In genomic region chr4:90293320-90293719, GRCh38 we compare ENCODE assay signal across 10 cellular contexts.
DNase-seq lines count a peak whose midpoint lies in the region; FAIRE-seq and TF ChIP-seq lines count a peak whose summit lies in the region.
"Had no signal": no experiment of that assay in that cellular context is flagged by ENCODE, and none has a peak within 500 bp of the region (broad histone marks: within the 10 kb centered on the region; RNA-seq: fewer than 3 reads in every experiment).

No MANE protein-coding gene starts in this region.

- H3K36me3 ChIP-seq in adipocyte (ENCODE audit: control insufficient read depth, insufficient read depth, low read length, severe bottlenecking), result no peaks in the 10 kb centered on the region

- H3K9ac ChIP-seq in adipocyte (ENCODE audit: low read length), result no peak overlapping the region

- H3K9me3 Mint-ChIP-seq in glutamatergic neuron (ENCODE audit: unreplicated experiment), result no peaks in the 10 kb centered on the region
- H3K9me3 Mint-ChIP-seq: activated T-helper 17 cell treated with anti-CD3 and anti-CD28 coated beads, Interleukin-2, amount 50 U/mL, for 72 hours; naive thymus-derived CD4-positive, alpha-beta T cell had no signal

- peaks cover 1% of the 10 kb centered on the region for H3K4me1 Mint-ChIP-seq in glutamatergic neuron (ENCODE audit: low read depth, unreplicated experiment)
- H3K4me1 Mint-ChIP-seq: activated T-helper 17 cell treated with anti-CD3 and anti-CD28 coated beads, Interleukin-2, amount 50 U/mL, for 72 hours; naive thymus-derived CD4-positive, alpha-beta T cell had no signal

- no peaks in the 10 kb centered on the region for H3K36me3 Mint-ChIP-seq in glutamatergic neuron (ENCODE audit: unreplicated experiment)
- H3K36me3 Mint-ChIP-seq: naive thymus-derived CD4-positive, alpha-beta T cell had no signal

- H3K27me3 Mint-ChIP-seq in glutamatergic neuron (ENCODE audit: unreplicated experiment), result no peaks in the 10 kb centered on the region
- H3K27me3 Mint-ChIP-seq: activated T-helper 17 cell treated with anti-CD3 and anti-CD28 coated beads, Interleukin-2, amount 50 U/mL, for 72 hours; naive thymus-derived CD4-positive, alpha-beta T cell had no signal

- H3K27ac Mint-ChIP-seq in glutamatergic neuron (ENCODE audit: unreplicated experiment), result no peak overlapping the region
- H3K27ac Mint-ChIP-seq: activated T-helper 17 cell treated with anti-CD3 and anti-CD28 coated beads, Interleukin-2, amount 50 U/mL, for 72 hours; naive thymus-derived CD4-positive, alpha-beta T cell had no signal

- DNase-seq in GM10266 (ENCODE audit: extremely low spot score) (no peak), adipocyte (ENCODE audit: low read depth) (peak; percentile 60), glutamatergic neuron (no peak), urothelium cell line (ENCODE audit: low spot score) (no peak), AG08396 (ENCODE audit: low spot score) (no peak), D341Med (ENCODE audit: low spot score) (no peak), H54 (ENCODE audit: insufficient read length, low spot score) (no peak)
- DNase-seq: naive thymus-derived CD4-positive, alpha-beta T cell had no signal

- FAIRE-seq in A204.1 (lab: Jason Lieb, UNC), result peak; percentile 99
- no peak for FAIRE-seq in urothelium cell line (lab: Jason Lieb, UNC)
- FAIRE-seq in H54 (lab: Jason Lieb, UNC), result no peak

- no peak overlapping the region for H3K4me3 ChIP-seq in adipocyte (ENCODE audit: low read length)

- H3K9me3 ChIP-seq in adipocyte (ENCODE audit: control insufficient read depth, low read length), result no peaks in the 10 kb centered on the region

- no peak overlapping the region for H3K4me3 Mint-ChIP-seq in glutamatergic neuron (ENCODE audit: unreplicated experiment)
- H3K4me3 Mint-ChIP-seq: activated T-helper 17 cell treated with anti-CD3 and anti-CD28 coated beads, Interleukin-2, amount 50 U/mL, for 72 hours; naive thymus-derived CD4-positive, alpha-beta T cell had no signal

- no peak for TF ChIP-seq POLR2A in H54 (IDR thresholded peaks at IDR 0.05; ENCODE audit: low read depth, low read length)

- TF ChIP-seq CTCF in GM10266 (IDR thresholded peaks at IDR 0.05; ENCODE audit: control insufficient read depth, insufficient read depth, low read depth, missing control alignments) (peak; percentile 9), glutamatergic neuron (IDR thresholded peaks at IDR 0.05; ENCODE audit: partially characterized antibody, unreplicated experiment) (peak; percentile 80)

- H3K4me1 ChIP-seq in adipocyte (ENCODE audit: control insufficient read depth, insufficient read depth, low read length), result no peaks in the 10 kb centered on the region

- H3K27me3 ChIP-seq in adipocyte (replicated peaks; ENCODE audit: control insufficient read depth, insufficient read depth, low read length), result peaks cover 3% of the 10 kb centered on the region
